28 cellular contexts compared by ENCODE assay signal in genomic region chrX:2682582-2683177, GRCh38.
"Had no signal": no experiment of that assay in that cellular context is flagged by ENCODE, and none has a peak within 500 bp of the region (broad histone marks: within the 10 kb centered on the region; RNA-seq: fewer than 3 reads in every experiment).

No MANE protein-coding gene starts in this region.

- DNase-seq: cortex of kidney; effector memory CD8-positive, alpha-beta T cell; erythroblast; esophagus squamous epithelium; foreskin fibroblast; gastrocnemius medialis; head of caudate nucleus; mesendoderm; naive thymus-derived CD8-positive, alpha-beta T cell; nephron progenitor cell; nucleus accumbens; stimulated activated CD4-positive, alpha-beta T cell treated with anti-CD3 and anti-CD28 coated beads, Interleukin-12 subunit alpha, Interleukin-12 subunit beta, amount 100 ng/mL, for 4 hours; stimulated activated CD4-positive, alpha-beta T cell treated with anti-CD3 and anti-CD28 coated beads, Interleukin-1b, Interleukin-23, amount 100 ng/mL, for 48 hours; stimulated activated CD4-positive, alpha-beta T cell treated with anti-CD3 and anti-CD28 coated beads, Interleukin-4, amount 100 ng/mL, for 24 hours; stimulated activated naive CD4-positive, alpha-beta T cell treated with Interleukin-2 at 50 U/mL for 16 hours; stomach; testis; tibial artery; upper lobe of left lung had no signal

- H3K27ac Mint-ChIP-seq: effector memory CD8-positive, alpha-beta T cell; naive thymus-derived CD8-positive, alpha-beta T cell; nephron progenitor cell; stimulated activated effector memory CD8-positive, alpha-beta T cell treated with anti-CD3 and anti-CD28 coated beads, Interleukin-12 subunit alpha, Interleukin-12 subunit beta, amount 100 ng/mL, for 72 hours had no signal

- H3K9me3 ChIP-seq: esophagus squamous epithelium, gastrocnemius medialis, prostate gland, right atrium auricular region, stomach, testis, tibial artery, upper lobe of left lung had no signal

- H3K27me3 Mint-ChIP-seq: effector memory CD8-positive, alpha-beta T cell had no signal

- H3K4me2 ChIP-seq: smooth muscle cell had no signal

- H3K4me3 ChIP-seq: esophagus squamous epithelium, gastrocnemius medialis, prostate gland, right atrium auricular region, smooth muscle cell, stomach, testis, tibial artery, upper lobe of left lung had no signal

- H3K27me3 ChIP-seq: esophagus squamous epithelium, gastrocnemius medialis, right atrium auricular region, stomach, testis, tibial artery, upper lobe of left lung had no signal

- H3K4me3 Mint-ChIP-seq: effector memory CD8-positive, alpha-beta T cell; naive thymus-derived CD8-positive, alpha-beta T cell; nephron progenitor cell; stimulated activated effector memory CD8-positive, alpha-beta T cell treated with anti-CD3 and anti-CD28 coated beads, Interleukin-12 subunit alpha, Interleukin-12 subunit beta, amount 100 ng/mL, for 72 hours had no signal

- H3K36me3 Mint-ChIP-seq: naive thymus-derived CD8-positive, alpha-beta T cell; stimulated activated effector memory CD8-positive, alpha-beta T cell treated with anti-CD3 and anti-CD28 coated beads, Interleukin-12 subunit alpha, Interleukin-12 subunit beta, amount 100 ng/mL, for 72 hours had no signal

- H3K27ac ChIP-seq: esophagus squamous epithelium, gastrocnemius medialis, prostate gland, right atrium auricular region, stomach, testis, tibial artery, upper lobe of left lung had no signal

- H3K4me1 Mint-ChIP-seq: stimulated activated effector memory CD8-positive, alpha-beta T cell treated with anti-CD3 and anti-CD28 coated beads, Interleukin-12 subunit alpha, Interleukin-12 subunit beta, amount 100 ng/mL, for 72 hours had no signal

- H3K9me3 Mint-ChIP-seq: effector memory CD8-positive, alpha-beta T cell; stimulated activated effector memory CD8-positive, alpha-beta T cell treated with anti-CD3 and anti-CD28 coated beads, Interleukin-12 subunit alpha, Interleukin-12 subunit beta, amount 100 ng/mL, for 72 hours had no signal

- ATAC-seq: effector memory CD8-positive, alpha-beta T cell; gastrocnemius medialis; left lobe of liver; naive thymus-derived CD8-positive, alpha-beta T cell; sciatic nerve; stimulated activated effector memory CD8-positive, alpha-beta T cell treated with anti-CD3 and anti-CD28 coated beads, Interleukin-12 subunit alpha, Interleukin-12 subunit beta, amount 100 ng/mL, for 72 hours had no signal

- H3K4me1 ChIP-seq: upper lobe of left lung had no signal

- FAIRE-seq: endometrium, keratinocyte, urothelium cell line had no signal

- H3K36me3 ChIP-seq: esophagus squamous epithelium, gastrocnemius medialis, prostate gland, right atrium auricular region, stomach, tibial artery, upper lobe of left lung had no signal
